ENCODE assay signal across 16 cellular contexts in genomic region chr20:60073086-60073485, GRCh38.
DNase-seq lines count a peak whose midpoint lies in the region; ATAC-seq and TF ChIP-seq lines count a peak whose summit lies in the region.
"Had no signal": no experiment of that assay in that cellular context is flagged by ENCODE, and none has a peak within 500 bp of the region (broad histone marks: within the 10 kb centered on the region; RNA-seq: fewer than 3 reads in every experiment).

No MANE protein-coding gene starts in this region.

- 82 to 89% methylated on average over 6 of the region's 6 CpGs for WGBS in sigmoid colon, 2 donors

- H3K9me3 ChIP-seq in RWPE2 (ENCODE audit: severe bottlenecking) (no peaks in the 10 kb centered on the region), sigmoid colon (peaks cover 0 to 4% (median 0%) of the 10 kb centered on the region in 4 donors)
- H3K9me3 ChIP-seq: A549 had no signal

- no peak for TF ChIP-seq EP300 in sigmoid colon (IDR thresholded peaks at IDR 0.05)

- intact Hi-C loops in cardiac septum (cut with DNase I) (no loop called here), left ventricle myocardium superior (cut with micrococcal nuclease) (no loop called here), sigmoid colon (cut with DNase I) (no loop called here)

- H3K4me1 ChIP-seq in RWPE2 (ENCODE audit: insufficient read depth, poor library complexity, severe bottlenecking) = peaks cover 24% of the 10 kb centered on the region
- H3K4me1 ChIP-seq in sigmoid colon = no peaks in the 10 kb centered on the region
- H3K4me1 ChIP-seq: A549, Caco-2 had no signal

- no peak overlapping the region for H3K4me3 ChIP-seq in RWPE2 (ENCODE audit: severe bottlenecking)
- H3K4me3 ChIP-seq in sigmoid colon = no peak overlapping the region
- H3K4me3 ChIP-seq: A549; BLaER1 treated with 17β-estradiol and CSF1 and Interleukin-3, amounts not matched to agents 10 nM and 100 nM had no signal

- ATAC-seq in left ventricle myocardium superior (no peak), RWPE2 (ENCODE audit: low read depth) (no peak)
- ATAC-seq: A549; CD8-positive, alpha-beta T cell had no signal

- H3K36me3 ChIP-seq in RWPE2 (ENCODE audit: low read depth) (peaks cover 9% of the 10 kb centered on the region; the same call in 1 of the 2 replicates), sigmoid colon (no peaks in the 10 kb centered on the region)

- TF ChIP-seq CTCF in RWPE2 (IDR thresholded peaks at IDR 0.05; ENCODE audit: poor library complexity, severe bottlenecking) (no peak), sigmoid colon (IDR thresholded peaks at IDR 0.05) (no peak)

- DNase-seq in cardiac septum (ENCODE audit: low spot score) (peak; percentile 0), left ventricle myocardium superior (no peak), RWPE2 (ENCODE audit: low spot score) (peak; percentile 54), sigmoid colon (peak; percentile 27), NOMO-1 treated with DMSO at 0.1 percent for 48 hours (lab: John Stamatoyannopoulos, UW; ENCODE audit: unreplicated experiment) (no peak)
- DNase-seq: AML-193; Calu3; CD4-positive, alpha-beta T cell; CD8-positive, alpha-beta T cell; DMS79 treated with DMSO at 0.1 percent for 48 hours; GF-D8 had no signal

- H3K27ac ChIP-seq in RWPE2 (ENCODE audit: poor library complexity, severe bottlenecking) (no peak overlapping the region), sigmoid colon (no peak overlapping the region)
- H3K27ac ChIP-seq: 22Rv1; A549; BLaER1 treated with 17β-estradiol and CSF1 and Interleukin-3, amounts not matched to agents 10 nM and 100 nM; C4-2B had no signal

- no peak for TF ChIP-seq POLR2A in sigmoid colon (IDR thresholded peaks at IDR 0.05)

- H3K27me3 ChIP-seq in RWPE2 (ENCODE audit: insufficient read depth, poor library complexity, severe bottlenecking) = no peaks in the 10 kb centered on the region
- H3K27me3 ChIP-seq in sigmoid colon = no peaks in the 10 kb centered on the region
- H3K27me3 ChIP-seq: BLaER1 treated with 17β-estradiol and CSF1 and Interleukin-3, amounts not matched to agents 10 nM and 100 nM had no signal

Comparison
In these comparisons a context has a peak if more than half of its experiments do, and no peak if none do; other contexts are left out.
1. DNase-seq: peak in cardiac septum (single experiment), RWPE2 (single experiment) and sigmoid colon (single experiment); none in left ventricle myocardium superior (single experiment) and NOMO-1 treated with DMSO at 0.1 percent for 48 hours (single experiment).